Comparison of ENCODE assay signal across 10 cellular contexts in the genomic region with DNA sequence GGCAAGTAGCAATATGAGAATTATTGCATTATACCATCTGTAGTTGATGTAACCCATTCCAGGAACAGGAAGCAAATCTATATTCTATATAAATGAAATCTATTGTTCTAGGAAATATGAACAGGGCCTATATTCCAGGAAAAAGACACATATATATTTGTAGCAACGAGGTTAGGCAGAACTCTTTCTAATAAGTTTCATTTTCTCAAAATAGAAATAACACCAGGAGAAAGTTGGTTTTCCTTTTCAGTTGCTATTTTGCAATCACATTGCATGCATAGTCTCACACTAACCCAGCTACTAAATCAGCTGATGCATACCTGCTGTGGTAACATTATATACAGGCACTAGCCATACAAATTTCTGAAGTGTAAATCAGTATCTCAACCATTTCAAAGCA. TPM values are rescaled to one million over a fixed set of nuclear protein-coding genes. Genes with fewer than 3 reads are reported as not detected.
DNase-seq lines count a peak whose midpoint lies in the region; ATAC-seq and TF ChIP-seq lines count a peak whose summit lies in the region.
"Had no signal": no experiment of that assay in that cellular context is flagged by ENCODE, and none has a peak within 500 bp of the region (broad histone marks: within the 10 kb centered on the region; RNA-seq: fewer than 3 reads in every experiment).

No MANE protein-coding gene starts in this region.

- H3K4me1 ChIP-seq in adrenal gland (replicated peaks in 1 of 2) (peaks cover 0 to 31% of the 10 kb centered on the region in 2 donors), uterus (no peaks in the 10 kb centered on the region)

- H3K4me1 Mint-ChIP-seq in activated CD8-positive, alpha-beta memory T cell treated with anti-CD3 and anti-CD28 coated beads, Interleukin-2, amount 10 ng/mL, durations not matched to agents 7 days and 5 days = peaks cover 34% of the 10 kb centered on the region
- H3K4me1 Mint-ChIP-seq: WTC11 had no signal

- H3K4me3 ChIP-seq in adrenal gland = no peak overlapping the region
- H3K4me3 ChIP-seq in uterus = no peak overlapping the region

- peaks cover 10% of the 10 kb centered on the region for H3K9me3 Mint-ChIP-seq in activated CD8-positive, alpha-beta memory T cell treated with anti-CD3 and anti-CD28 coated beads, Interleukin-2, amount 10 ng/mL, durations not matched to agents 7 days and 5 days (ENCODE audit: low read depth)
- H3K9me3 Mint-ChIP-seq: WTC11 had no signal

- no peaks in the 10 kb centered on the region for H3K36me3 ChIP-seq in adrenal gland (replicated peaks in 1 of 2)
- no peaks in the 10 kb centered on the region for H3K36me3 ChIP-seq in uterus

- H3K27me3 ChIP-seq in adrenal gland (no peaks in the 10 kb centered on the region), uterus (no peaks in the 10 kb centered on the region)

- peak; percentile 81 for ATAC-seq in activated CD8-positive, alpha-beta memory T cell treated with anti-CD3 and anti-CD28 coated beads, Interleukin-2, amount 10 ng/mL, durations not matched to agents 7 days and 5 days
- peak; percentile 49 for ATAC-seq in left lobe of liver
- ATAC-seq in HG03439 (IDR thresholded peaks at IDR 0.05; ENCODE audit: unreplicated experiment) = no peak
- ATAC-seq: WTC11 had no signal

- WGBS in adrenal gland, 4 donors = 29 to 55% (median 39%) methylated on average over 1 of the region's 1 CpG

- H3K36me3 Mint-ChIP-seq in activated CD8-positive, alpha-beta memory T cell treated with anti-CD3 and anti-CD28 coated beads, Interleukin-2, amount 10 ng/mL, durations not matched to agents 7 days and 5 days = peaks cover 16% of the 10 kb centered on the region
- H3K36me3 Mint-ChIP-seq: WTC11 had no signal

- H3K27me3 Mint-ChIP-seq in activated CD8-positive, alpha-beta memory T cell treated with anti-CD3 and anti-CD28 coated beads, Interleukin-2, amount 10 ng/mL, durations not matched to agents 7 days and 5 days = peaks cover 15% of the 10 kb centered on the region

- peak overlapping the region; percentile 10 for H3K4me3 Mint-ChIP-seq in activated CD8-positive, alpha-beta memory T cell treated with anti-CD3 and anti-CD28 coated beads, Interleukin-2, amount 10 ng/mL, durations not matched to agents 7 days and 5 days
- H3K4me3 Mint-ChIP-seq: WTC11 had no signal

- H3K27ac ChIP-seq in adrenal gland = peak overlapping the region in 3 of 5 donors; percentile 25 to 76 (median 39)
- H3K27ac ChIP-seq in uterus = peak overlapping the region; percentile 44 to 73

- CTCF ChIA-PET in activated CD8-positive, alpha-beta memory T cell treated with anti-CD3 and anti-CD28 coated beads, Interleukin-2, amount 10 ng/mL, durations not matched to agents 7 days and 5 days (lab: Charles Lee) = interaction anchor here (1.3 kb wide), 1 partner anchor 9 kb away, joined by 3 read pairs; no protein-coding TSS in a partner anchor

- H3K27ac Mint-ChIP-seq in activated CD8-positive, alpha-beta memory T cell treated with anti-CD3 and anti-CD28 coated beads, Interleukin-2, amount 10 ng/mL, durations not matched to agents 7 days and 5 days = peak overlapping the region; percentile 63
- H3K27ac Mint-ChIP-seq: WTC11 had no signal

- H3K9me3 ChIP-seq in adrenal gland (replicated peaks in 1 of 3) (no peaks in the 10 kb centered on the region), uterus (no peaks in the 10 kb centered on the region)

- TF ChIP-seq POLR2A in adrenal gland (IDR thresholded peaks at IDR 0.05) = no peak
- TF ChIP-seq POLR2A in uterus (IDR thresholded peaks at IDR 0.05) = no peak

- no peak for DNase-seq in activated CD8-positive, alpha-beta memory T cell treated with anti-CD3 and anti-CD28 coated beads, Interleukin-2, amount 10 ng/mL, durations not matched to agents 7 days and 5 days
- DNase-seq in activated CD8-positive, alpha-beta memory T cell treated with anti-CD3 and anti-CD28 coated beads for 24 hours = no peak
- DNase-seq in adrenal gland (no peak), left lobe of liver (ENCODE audit: low spot score) (no peak), uterus (no peak), NCI-H345 treated with DMSO at 0.1 percent for 48 hours (lab: John Stamatoyannopoulos, UW; ENCODE audit: unreplicated experiment) (no peak)
- no peak for DNase-seq in activated CD4-positive, alpha-beta T cell treated with anti-CD3 and anti-CD28 coated beads, Interleukin-2, amount 50 U/mL, for 48 hours
- DNase-seq: NCI-H146 had no signal

- intact Hi-C loops in adrenal gland (cut with DNase I) = no loop called here
- intact Hi-C loops in uterus (cut with DNase I; ENCODE audit: low total_unique reads) = no loop called here

- TF ChIP-seq CTCF in adrenal gland (IDR thresholded peaks at IDR 0.05) (no peak), uterus (IDR thresholded peaks at IDR 0.05) (no peak)

RNA-seq across cellular contexts. Expression of a gene that starts 6.2 kb away (rescaled TPM):
- 10 to 100 TPM; 16.0 to 34.4 TPM for total RNA-seq in activated CD8-positive, alpha-beta memory T cell treated with anti-CD3 and anti-CD28 coated beads, Interleukin-2, amount 10 ng/mL, durations not matched to agents 7 days and 5 days
- 10 to 100 TPM in 6 of 8 donors, 1 to 10 TPM in 2; 5.5 to 18.6 (median 13.3) TPM for total RNA-seq in adrenal gland
- polyA plus RNA-seq in adrenal gland = 10 to 100 TPM in 1 of 3 donors, 1 to 10 TPM in 2; 4.0 to 30.0 (median 6.0) TPM
- 6.0 TPM for total RNA-seq in left lobe of liver
- 10 to 100 TPM in 1 of 4 donors, 1 to 10 TPM in 3; 1.5 to 17.7 (median 6.1) TPM for total RNA-seq in uterus

RNA-seq across cellular contexts. Expression of a gene that starts 32.2 kb away (rescaled TPM):
- 100 to 1,000 TPM in 1 of 2 experiments, 10 to 100 TPM in 1; 54.2 to 151 TPM for total RNA-seq in activated CD8-positive, alpha-beta memory T cell treated with anti-CD3 and anti-CD28 coated beads, Interleukin-2, amount 10 ng/mL, durations not matched to agents 7 days and 5 days
- total RNA-seq in adrenal gland = 10 to 100 TPM; 19.0 to 34.5 (median 27.5) TPM
- 10 to 100 TPM in 2 of 3 donors, 1 to 10 TPM in 1; 8.1 to 88.6 (median 14.9) TPM for polyA plus RNA-seq in adrenal gland
- 8.7 TPM for total RNA-seq in left lobe of liver
- 10 to 100 TPM in 2 of 4 donors, 1 to 10 TPM in 2; 6.9 to 25.3 (median 15.6) TPM for total RNA-seq in uterus

RNA-seq across cellular contexts. Expression of a gene that starts 44.0 kb away (rescaled TPM):
- total RNA-seq in activated CD8-positive, alpha-beta memory T cell treated with anti-CD3 and anti-CD28 coated beads, Interleukin-2, amount 10 ng/mL, durations not matched to agents 7 days and 5 days = 10 to 100 TPM; 24.0 to 28.5 TPM
- total RNA-seq in adrenal gland = 100 to 1,000 TPM in 5 of 8 donors, 10 to 100 TPM in 3; 76.6 to 202 (median 134) TPM
- polyA plus RNA-seq in adrenal gland = 100 to 1,000 TPM in 1 of 3 donors, 10 to 100 TPM in 2; 15.9 to 153 (median 29.8) TPM
- total RNA-seq in left lobe of liver = 53.8 TPM
- total RNA-seq in uterus = 10 to 100 TPM; 40.0 to 63.1 (median 46.9) TPM
